In the genomic region with DNA sequence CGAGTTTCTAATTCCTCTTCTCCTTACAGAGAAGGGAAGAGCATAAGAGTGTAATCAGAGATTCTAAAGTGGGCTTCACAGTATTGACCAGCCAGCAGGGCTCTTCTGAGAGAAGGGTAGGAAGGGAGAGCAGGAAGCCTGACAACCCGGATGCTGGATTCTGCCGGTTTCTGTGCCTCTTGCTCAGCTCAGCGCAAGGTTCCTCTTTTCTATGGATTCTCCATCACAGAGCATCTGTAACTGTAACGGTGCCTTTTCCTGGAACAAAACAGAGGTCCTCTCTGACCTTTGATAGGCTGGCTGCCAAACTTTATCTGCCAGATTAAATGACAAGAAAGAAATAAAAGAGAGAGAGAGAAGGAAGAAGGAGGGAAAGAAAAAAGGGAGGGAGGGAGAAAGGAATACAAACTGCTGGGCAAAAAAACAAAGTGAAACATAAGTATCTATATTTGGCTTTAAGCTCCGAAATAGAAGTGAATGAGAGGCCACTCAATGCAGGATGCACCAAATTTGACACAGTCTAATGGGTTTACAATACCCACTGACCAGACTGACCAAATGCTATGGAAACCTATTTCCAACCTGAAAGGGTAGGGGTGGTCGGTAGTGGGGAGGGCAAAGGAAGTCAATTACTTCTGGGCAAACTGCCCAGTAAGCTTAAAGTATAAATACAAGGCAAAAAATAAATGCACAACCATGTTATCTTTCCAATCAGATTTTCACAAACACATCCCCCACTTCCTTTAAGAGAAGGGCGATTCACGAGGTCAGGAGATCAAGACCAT, we compare ENCODE assay signal across 27 cellular contexts. TPM values are rescaled to one million over a fixed set of nuclear protein-coding genes. Genes with fewer than 3 reads are reported as not detected.
DNase-seq lines count a peak whose midpoint lies in the region; ATAC-seq and TF ChIP-seq lines count a peak whose summit lies in the region.
"Had no signal": no experiment of that assay in that cellular context is flagged by ENCODE, and none has a peak within 500 bp of the region (broad histone marks: within the 10 kb centered on the region; RNA-seq: fewer than 3 reads in every experiment).

No MANE protein-coding gene starts in this region.

- H3K4me3 ChIP-seq in psoas muscle = no peak overlapping the region
- H3K4me3 ChIP-seq: breast epithelium, coronary artery, transverse colon had no signal

- no peaks in the 10 kb centered on the region for H3K27me3 ChIP-seq in psoas muscle (ENCODE audit: insufficient read depth in 3 of 3, low read length in 2 of 3)
- H3K27me3 ChIP-seq: breast epithelium, transverse colon had no signal

- TF ChIP-seq CTCF in nephron progenitor cell (IDR thresholded peaks at IDR 0.05) = no peak
- no peak for TF ChIP-seq CTCF in psoas muscle (IDR thresholded peaks at IDR 0.05)

- peaks cover 4% of the 10 kb centered on the region for H3K9me3 Mint-ChIP-seq in nephron progenitor cell
- no peaks in the 10 kb centered on the region for H3K9me3 Mint-ChIP-seq in activated naive CD4-positive, alpha-beta T cell treated with anti-CD3 and anti-CD28 coated beads, Interleukin-2, amount 50 U/mL, for 72 hours
- H3K9me3 Mint-ChIP-seq: naive thymus-derived CD8-positive, alpha-beta T cell had no signal

- no peak for TF ChIP-seq POLR2A in GM18505 (IDR thresholded peaks at IDR 0.05; ENCODE audit: borderline replicate concordance, extremely low read depth, insufficient read depth, insufficient read length)

- no peak overlapping the region for H3K4me3 Mint-ChIP-seq in nephron progenitor cell
- H3K4me3 Mint-ChIP-seq: naive thymus-derived CD8-positive, alpha-beta T cell had no signal

- DNase-seq in GF-D8 (lab: John Stamatoyannopoulos, UW) = peak; percentile 27
- DNase-seq in NCI-H2196 (lab: John Stamatoyannopoulos, UW; ENCODE audit: unreplicated experiment) = peak; percentile 49
- DNase-seq in dermis blood vessel endothelial cell = peak; percentile 85
- DNase-seq in nephron progenitor cell = no peak
- no peak for DNase-seq in activated naive CD4-positive, alpha-beta T cell treated with anti-CD3 and anti-CD28 coated beads, Interleukin-2, amount 50 U/mL, for 72 hours (ENCODE audit: low spot score in 2 of 2)
- no peak for DNase-seq in psoas muscle
- DNase-seq: activated CD4-positive, alpha-beta T cell treated with anti-CD3 and anti-CD28 coated beads, Interleukin-2, amount 50 U/mL, for 1 hour; activated CD8-positive, alpha-beta memory T cell treated with anti-CD3 and anti-CD28 coated beads, Interleukin-2, amount 50 U/mL, for 48 hours; activated gamma-delta T cell treated with Interleukin-2 at 50 U/mL for 16 hours; DMS53; hippocampal formation; mesendoderm; naive thymus-derived CD8-positive, alpha-beta T cell; NCI-H1436; NCI-H2171; posterior cingulate gyrus; small intestine; stimulated activated naive CD8-positive, alpha-beta T cell treated with anti-CD3 and anti-CD28 coated beads, Interleukin-15, Interleukin-2, amounts not matched to agents 100 U/mL and 50 U/mL, for 24 hours; transverse colon had no signal

- no peaks in the 10 kb centered on the region for H3K36me3 ChIP-seq in psoas muscle (ENCODE audit: insufficient read depth in 1 of 2, low read depth in 1 of 2)
- H3K36me3 ChIP-seq: breast epithelium, transverse colon had no signal

- peak overlapping the region; percentile 25 for H3K27ac Mint-ChIP-seq in nephron progenitor cell
- H3K27ac Mint-ChIP-seq in activated naive CD4-positive, alpha-beta T cell treated with anti-CD3 and anti-CD28 coated beads, Interleukin-2, amount 50 U/mL, for 72 hours = no peak overlapping the region
- H3K27ac Mint-ChIP-seq: naive thymus-derived CD8-positive, alpha-beta T cell had no signal

- no peak for ATAC-seq in activated naive CD4-positive, alpha-beta T cell treated with anti-CD3 and anti-CD28 coated beads, Interleukin-2, amount 50 U/mL, for 72 hours
- no peak for ATAC-seq in GM18505 (IDR thresholded peaks at IDR 0.05; ENCODE audit: unreplicated experiment)
- no peak for ATAC-seq in esophagus mucosa
- ATAC-seq in psoas muscle = no peak
- ATAC-seq: HCT116; naive thymus-derived CD8-positive, alpha-beta T cell; Right ventricle myocardium inferior; stimulated activated naive CD8-positive, alpha-beta T cell treated with anti-CD3 and anti-CD28 coated beads, Interleukin-15, Interleukin-2, amounts not matched to agents 100 U/mL and 50 U/mL, for 24 hours had no signal

- intact Hi-C loops in psoas muscle (cut with DNase I) = no loop called here

- no peaks in the 10 kb centered on the region for H3K9me3 ChIP-seq in psoas muscle
- H3K9me3 ChIP-seq: breast epithelium, transverse colon had no signal

- H3K36me3 Mint-ChIP-seq in nephron progenitor cell (ENCODE audit: low read depth) = no peaks in the 10 kb centered on the region
- H3K36me3 Mint-ChIP-seq in activated naive CD4-positive, alpha-beta T cell treated with anti-CD3 and anti-CD28 coated beads, Interleukin-2, amount 50 U/mL, for 72 hours = no peaks in the 10 kb centered on the region
- H3K36me3 Mint-ChIP-seq: naive thymus-derived CD8-positive, alpha-beta T cell had no signal

- 41 to 54% (median 46%) methylated on average over 9 of the region's 9 CpGs for WGBS in psoas muscle, 3 donors

- H3K4me1 ChIP-seq in psoas muscle = peaks cover 4% of the 10 kb centered on the region
- H3K4me1 ChIP-seq: breast epithelium, transverse colon had no signal

- no peak overlapping the region for H3K27ac ChIP-seq in psoas muscle
- H3K27ac ChIP-seq: breast epithelium, coronary artery, transverse colon, VCaP had no signal

- H3K27me3 Mint-ChIP-seq in nephron progenitor cell (ENCODE audit: low read depth, poor library complexity) = no peaks in the 10 kb centered on the region

- peaks cover 23% of the 10 kb centered on the region for H3K4me1 Mint-ChIP-seq in nephron progenitor cell
- H3K4me1 Mint-ChIP-seq: naive thymus-derived CD8-positive, alpha-beta T cell had no signal

RNA-seq across cellular contexts. Expression of a gene that starts 59.2 kb away (rescaled TPM):
- total RNA-seq in dermis blood vessel endothelial cell (141 and 342 TPM in 2 replicates), esophagus mucosa (0.76 TPM), psoas muscle (under 1 TPM; 0.06 to 0.64 (median 0.17) TPM)
- total RNA-seq in activated naive CD4-positive, alpha-beta T cell treated with anti-CD3 and anti-CD28 coated beads, Interleukin-2, amount 50 U/mL, for 72 hours = not detected
- polyA plus RNA-seq in psoas muscle = under 1 TPM; 0.03 to 0.13 (median 0.10) TPM
- total RNA-seq: naive thymus-derived CD8-positive, alpha-beta T cell had no signal
- polyA plus RNA-seq: keratinocyte; naive thymus-derived CD8-positive, alpha-beta T cell had no signal

Comparison
In these comparisons a context has a peak if more than half of its experiments do, and no peak if none do; other contexts are left out.
1. DNase-seq: peak in GF-D8 (single experiment), NCI-H2196 (single experiment) and dermis blood vessel endothelial cell (single experiment); none in nephron progenitor cell (single experiment), activated naive CD4-positive, alpha-beta T cell treated with anti-CD3 and anti-CD28 coated beads, Interleukin-2, amount 50 U/mL, for 72 hours (0 of 2) and psoas muscle (0 of 2).
2. RNA of a gene that starts 59.2 kb away (total RNA-seq): 141 to 342 TPM in dermis blood vessel endothelial cell; 0.76 TPM in esophagus mucosa (single experiment), 0.06 to 0.64 TPM in psoas muscle and not detected in activated naive CD4-positive, alpha-beta T cell treated with anti-CD3 and anti-CD28 coated beads, Interleukin-2, amount 50 U/mL, for 72 hours; every median in the first group is over 10 times any median in the second.